In the genomic region with DNA sequence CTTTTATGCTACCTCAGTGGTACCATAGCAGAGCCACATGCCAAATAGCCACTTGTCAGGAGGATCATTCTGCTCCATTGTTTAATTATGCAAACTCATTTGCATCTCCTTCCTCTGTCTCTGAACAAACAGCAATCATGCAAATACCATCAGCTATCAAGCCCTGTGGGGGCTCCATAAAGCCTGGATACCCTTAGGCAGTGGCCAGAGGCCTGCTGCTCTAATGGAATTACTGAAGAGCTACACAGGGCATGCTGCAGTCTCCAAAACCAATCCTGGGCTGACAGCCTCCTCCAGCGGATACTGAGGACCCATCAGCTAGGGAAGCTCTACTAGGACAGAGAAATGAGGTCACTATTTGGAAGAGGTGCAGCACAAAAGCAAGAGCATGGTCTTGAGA, we compare ENCODE assay signal across 24 cellular contexts.
"Had no signal": no experiment of that assay in that cellular context is flagged by ENCODE, and none has a peak within 500 bp of the region (broad histone marks: within the 10 kb centered on the region; RNA-seq: fewer than 3 reads in every experiment).

No MANE protein-coding gene starts in this region.

- H3K4me3 Mint-ChIP-seq: activated CD8-positive, alpha-beta T cell treated with anti-CD3 and anti-CD28 coated beads for 36 hours; activated naive CD8-positive, alpha-beta T cell treated with anti-CD3 and anti-CD28 coated beads, Interleukin-2, amount 50 U/mL, for 24 hours; activated T-cell treated with anti-CD3 and anti-CD28 coated beads, Interleukin-2, amount 50 U/mL, for 72 hours; brain; central memory CD8-positive, alpha-beta T cell; T-cell had no signal

- H3K27me3 Mint-ChIP-seq: T-cell had no signal

- H3K27ac ChIP-seq: SK-N-MC had no signal

- H3K27ac Mint-ChIP-seq: activated CD8-positive, alpha-beta T cell treated with anti-CD3 and anti-CD28 coated beads for 36 hours; activated naive CD4-positive, alpha-beta T cell treated with anti-CD3 and anti-CD28 coated beads, Interleukin-2, amount 50 U/mL, for 72 hours; activated naive CD8-positive, alpha-beta T cell treated with anti-CD3 and anti-CD28 coated beads, Interleukin-2, amount 50 U/mL, for 24 hours; activated T-cell treated with anti-CD3 and anti-CD28 coated beads, Interleukin-2, amount 50 U/mL, for 72 hours; activated T-helper 2 cell treated with anti-CD3 and anti-CD28 coated beads, Interferon-gamma antibody, Interleukin-2, Interleukin-4, amounts not matched to agents 10 μg/mL and 5 μg/mL and 100 μg/mL, durations not matched to agents 14 hours and 24 hours and 36 hours; T-cell had no signal

- H3K4me3 ChIP-seq: SK-N-MC had no signal

- H3K4me1 Mint-ChIP-seq: activated naive CD8-positive, alpha-beta T cell treated with anti-CD3 and anti-CD28 coated beads, Interleukin-2, amount 50 U/mL, for 24 hours; central memory CD8-positive, alpha-beta T cell; T-cell had no signal

- H3K36me3 Mint-ChIP-seq: activated naive CD4-positive, alpha-beta T cell treated with anti-CD3 and anti-CD28 coated beads, Interleukin-2, amount 50 U/mL, for 72 hours; T-cell had no signal

- H3K9me3 Mint-ChIP-seq: activated T-helper 2 cell treated with anti-CD3 and anti-CD28 coated beads, Interferon-gamma antibody, Interleukin-2, Interleukin-4, amounts not matched to agents 10 μg/mL and 5 μg/mL and 100 μg/mL, durations not matched to agents 14 hours and 24 hours and 36 hours had no signal

- DNase-seq: activated CD4-positive, alpha-beta T cell treated with anti-CD3 and anti-CD28 coated beads for 4 hours; activated CD8-positive, alpha-beta memory T cell treated with anti-CD3 and anti-CD28 coated beads, Interleukin-2, amount 50 U/mL, for 4 hours; activated CD8-positive, alpha-beta T cell treated with anti-CD3 and anti-CD28 coated beads for 36 hours; activated naive CD8-positive, alpha-beta T cell treated with anti-CD3 and anti-CD28 coated beads, Interleukin-2, amount 50 U/mL, for 24 hours; activated T-cell treated with anti-CD3 and anti-CD28 coated beads, Interleukin-2, amount 50 U/mL, for 72 hours; amniotic stem cell; Karpas-422; MM.1S; NCI-H1105 treated with DMSO at 0.1 percent for 48 hours; NCI-H1436 treated with DMSO at 0.1 percent for 48 hours; NCI-H187; NCI-H2081; NCI-H510A treated with DMSO at 0.1 percent for 48 hours; NCI-H774; OCI-M1; RPMI8226; T-cell; T-helper 2 cell; T1000 had no signal
